Comparison of ENCODE assay signal across 7 cellular contexts in the genomic region with DNA sequence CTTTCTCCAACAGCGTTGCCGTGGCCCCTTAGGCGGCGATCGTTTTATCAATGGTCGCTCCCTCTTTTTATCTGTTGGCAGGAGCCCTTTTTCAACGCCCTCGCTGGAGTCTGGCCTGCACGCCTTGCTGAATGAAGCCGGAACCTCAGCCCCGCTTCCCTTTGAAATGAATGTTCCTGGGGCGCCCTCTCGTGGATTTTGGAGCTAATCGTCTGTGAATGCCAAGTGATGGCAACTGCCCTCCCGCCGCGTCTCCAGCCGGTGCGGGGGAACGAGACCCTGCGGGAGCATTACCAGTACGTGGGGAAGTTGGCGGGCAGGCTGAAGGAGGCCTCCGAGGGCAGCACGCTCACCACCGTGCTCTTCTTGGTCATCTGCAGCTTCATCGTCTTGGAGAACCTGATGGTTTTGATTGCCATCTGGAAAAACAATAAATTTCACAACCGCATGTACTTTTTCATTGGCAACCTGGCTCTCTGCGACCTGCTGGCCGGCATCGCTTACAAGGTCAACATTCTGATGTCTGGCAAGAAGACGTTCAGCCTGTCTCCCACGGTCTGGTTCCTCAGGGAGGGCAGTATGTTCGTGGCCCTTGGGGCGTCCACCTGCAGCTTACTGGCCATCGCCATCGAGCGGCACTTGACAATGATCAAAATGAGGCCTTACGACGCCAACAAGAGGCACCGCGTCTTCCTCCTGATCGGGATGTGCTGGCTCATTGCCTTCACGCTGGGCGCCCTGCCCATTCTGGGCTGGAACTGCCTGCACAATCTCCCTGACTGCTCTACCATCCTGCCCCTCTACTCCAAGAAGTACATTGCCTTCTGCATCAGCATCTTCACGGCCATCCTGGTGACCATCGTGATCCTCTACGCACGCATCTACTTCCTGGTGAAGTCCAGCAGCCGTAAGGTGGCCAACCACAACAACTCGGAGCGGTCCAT. TPM values are rescaled to one million over a fixed set of nuclear protein-coding genes. Genes with fewer than 3 reads are reported as not detected.
A peak's percentile ranks its signal among the peaks of the same experiment; 100 is the strongest.
DNase-seq lines count a peak whose midpoint lies in the region; ATAC-seq and TF ChIP-seq lines count a peak whose summit lies in the region.

No MANE protein-coding gene starts in this region.

- CTCF ChIA-PET in naive thymus-derived CD4-positive, alpha-beta T cell (lab: Charles Lee), result interaction anchor here (0.6 to 1.5 kb wide), 10 partner anchors 23 to 410 kb away, joined by 3 to 9 read pairs (median 4); no protein-coding TSS in a partner anchor

- POLR2A ChIA-PET in naive thymus-derived CD4-positive, alpha-beta T cell (lab: Charles Lee), result no interaction called here

- no peaks in the 10 kb centered on the region for H3K4me1 ChIP-seq in OCI-LY3 (ENCODE audit: low read length)
- H3K4me1 ChIP-seq in esophagus squamous epithelium, result peaks cover 14 to 52% (median 16%) of the 10 kb centered on the region in 3 donors
- no peaks in the 10 kb centered on the region for H3K4me1 ChIP-seq in naive thymus-derived CD4-positive, alpha-beta T cell (ENCODE audit: control insufficient read depth in 2 of 2, insufficient read depth in 2 of 2, low read length in 2 of 2)

- H3K36me3 ChIP-seq in OCI-LY3 (replicated peaks; ENCODE audit: low read depth, low read length) (no peaks in the 10 kb centered on the region), esophagus squamous epithelium (no peaks in the 10 kb centered on the region)
- H3K36me3 ChIP-seq in naive thymus-derived CD4-positive, alpha-beta T cell (ENCODE audit: control insufficient read depth in 2 of 3, insufficient read depth in 3 of 3, low read length in 3 of 3), result no peaks in the 10 kb centered on the region

- peaks cover 6 to 44% (median 25%) of the 10 kb centered on the region in 5 donors for H3K27me3 Mint-ChIP-seq in naive thymus-derived CD4-positive, alpha-beta T cell

- H4K20me1 ChIP-seq in OCI-LY3 (ENCODE audit: insufficient read depth, low read length), result no peaks in the 10 kb centered on the region

- DNase-seq in HS-27A (ENCODE audit: low read depth), result peak; percentile 22
- DNase-seq in activated T-cell treated with anti-CD3 and anti-CD28 coated beads for 48 hours (ENCODE audit: low read depth), result peak; percentile 75
- no peak for DNase-seq in esophagus squamous epithelium (lab: John Stamatoyannopoulos, UW)
- peak; percentile 55 to 79 (median 72) for DNase-seq in naive thymus-derived CD4-positive, alpha-beta T cell
- peak; percentile 42 to 85 for DNase-seq in stimulated activated effector memory CD8-positive, alpha-beta T cell treated with anti-CD3 and anti-CD28 coated beads, Interleukin-12 subunit alpha, Interleukin-12 subunit beta, amount 100 ng/mL, for 72 hours (ENCODE audit: low spot score in 2 of 2)

- H3K4me3 ChIP-seq in GM12875 (ENCODE audit: low read depth, low read length) (no peak overlapping the region), OCI-LY3 (ENCODE audit: low read length) (no peak overlapping the region), esophagus squamous epithelium (peak overlapping the region in 1 of 4 donors; percentile 49)
- H3K4me3 ChIP-seq in naive thymus-derived CD4-positive, alpha-beta T cell (ENCODE audit: low read length), result no peak overlapping the region

- peak overlapping the region; percentile 38 for H3K4me2 ChIP-seq in OCI-LY3 (ENCODE audit: low read length)

- H3K27ac Mint-ChIP-seq in naive thymus-derived CD4-positive, alpha-beta T cell, result no peak overlapping the region
- H3K27ac Mint-ChIP-seq in stimulated activated effector memory CD8-positive, alpha-beta T cell treated with anti-CD3 and anti-CD28 coated beads, Interleukin-12 subunit alpha, Interleukin-12 subunit beta, amount 100 ng/mL, for 72 hours, result no peak overlapping the region

- H3K9ac ChIP-seq in OCI-LY3 (ENCODE audit: low read length), result no peak overlapping the region

- peak; percentile 78 for ATAC-seq in naive thymus-derived CD4-positive, alpha-beta T cell
- ATAC-seq in stimulated activated effector memory CD8-positive, alpha-beta T cell treated with anti-CD3 and anti-CD28 coated beads, Interleukin-12 subunit alpha, Interleukin-12 subunit beta, amount 100 ng/mL, for 72 hours, result peak; percentile 55

- TF ChIP-seq CTCF in GM12875 (IDR thresholded peaks at IDR 0.05; ENCODE audit: borderline replicate concordance, insufficient read depth, low read depth, low read length) (peak; percentile 61; the same call in 1 of the 2 replicates), OCI-LY3 (IDR thresholded peaks at IDR 0.05; ENCODE audit: low read depth, low read length) (peak; percentile 82), esophagus squamous epithelium (IDR thresholded peaks at IDR 0.05) (peak; percentile 65 to 85 (median 75))

- WGBS in esophagus squamous epithelium, 2 donors, result 29 to 46% methylated on average over 20 to 30 of the region's 52 CpGs

- H3K27me3 ChIP-seq in OCI-LY3 (ENCODE audit: low read depth, low read length) (peaks cover 25% of the 10 kb centered on the region), esophagus squamous epithelium (peaks cover 0 to 11% (median 0%) of the 10 kb centered on the region in 4 donors)
- H3K27me3 ChIP-seq in naive thymus-derived CD4-positive, alpha-beta T cell (ENCODE audit: control insufficient read depth in 2 of 2, insufficient read depth in 2 of 2, low read length in 2 of 2), result no peaks in the 10 kb centered on the region

- H3K36me3 Mint-ChIP-seq in naive thymus-derived CD4-positive, alpha-beta T cell, result no peaks in the 10 kb centered on the region
- H3K36me3 Mint-ChIP-seq in stimulated activated effector memory CD8-positive, alpha-beta T cell treated with anti-CD3 and anti-CD28 coated beads, Interleukin-12 subunit alpha, Interleukin-12 subunit beta, amount 100 ng/mL, for 72 hours, result no peaks in the 10 kb centered on the region

- peak overlapping the region in 2 of 10 donors; percentile 14 to 40 for H3K4me3 Mint-ChIP-seq in naive thymus-derived CD4-positive, alpha-beta T cell
- H3K4me3 Mint-ChIP-seq in stimulated activated effector memory CD8-positive, alpha-beta T cell treated with anti-CD3 and anti-CD28 coated beads, Interleukin-12 subunit alpha, Interleukin-12 subunit beta, amount 100 ng/mL, for 72 hours, result no peak overlapping the region

- peaks cover 4 to 12% (median 6%) of the 10 kb centered on the region in 7 donors for H3K4me1 Mint-ChIP-seq in naive thymus-derived CD4-positive, alpha-beta T cell
- H3K4me1 Mint-ChIP-seq in stimulated activated effector memory CD8-positive, alpha-beta T cell treated with anti-CD3 and anti-CD28 coated beads, Interleukin-12 subunit alpha, Interleukin-12 subunit beta, amount 100 ng/mL, for 72 hours, result peaks cover 7% of the 10 kb centered on the region

- H3K79me2 ChIP-seq in OCI-LY3 (ENCODE audit: low read length), result no peaks in the 10 kb centered on the region

- H3K9me3 ChIP-seq in OCI-LY3 (ENCODE audit: insufficient read depth, low read length) (no peaks in the 10 kb centered on the region), esophagus squamous epithelium (no peaks in the 10 kb centered on the region)
- no peaks in the 10 kb centered on the region for H3K9me3 ChIP-seq in naive thymus-derived CD4-positive, alpha-beta T cell (ENCODE audit: control insufficient read depth in 2 of 3, low read length in 3 of 3)

- no peak for TF ChIP-seq POLR2A in esophagus squamous epithelium (IDR thresholded peaks at IDR 0.05)

- no peak overlapping the region for H3K27ac ChIP-seq in OCI-LY3 (ENCODE audit: low read length)
- peak overlapping the region; percentile 3 to 72 (median 56) for H3K27ac ChIP-seq in esophagus squamous epithelium
- no peak overlapping the region for H3K27ac ChIP-seq in naive thymus-derived CD4-positive, alpha-beta T cell (ENCODE audit: low read depth, low read length)

- no peaks in the 10 kb centered on the region for H3K9me3 Mint-ChIP-seq in naive thymus-derived CD4-positive, alpha-beta T cell
- no peaks in the 10 kb centered on the region for H3K9me3 Mint-ChIP-seq in stimulated activated effector memory CD8-positive, alpha-beta T cell treated with anti-CD3 and anti-CD28 coated beads, Interleukin-12 subunit alpha, Interleukin-12 subunit beta, amount 100 ng/mL, for 72 hours

- intact Hi-C loops in esophagus squamous epithelium (cut with DNase I), result loop anchor here (5.0 to 10.0 kb wide), 2 partner anchors 274 to 409 kb away; no protein-coding TSS in a partner anchor
- intact Hi-C loops in naive thymus-derived CD4-positive, alpha-beta T cell (cut with micrococcal nuclease), result loop anchor here (1.0 to 10.0 kb wide), 7 partner anchors 190 to 828 kb away; no protein-coding TSS in a partner anchor

- no peak overlapping the region for H2AFZ ChIP-seq in OCI-LY3 (ENCODE audit: low read depth, low read length)

RNA-seq across cellular contexts. Expression of a gene that starts 10.0 kb away (rescaled TPM):
- 10 to 100 TPM in 1 of 4 donors, 1 to 10 TPM in 3; 1.3 to 14.3 (median 6.8) TPM for total RNA-seq in esophagus squamous epithelium
- 10 to 100 TPM in 1 of 5 experiments, under 1 TPM in 2, not detected in 2; 0.19 to 26.0 (median 0.22) TPM for total RNA-seq in naive thymus-derived CD4-positive, alpha-beta T cell
- not detected for polyA plus RNA-seq in naive thymus-derived CD4-positive, alpha-beta T cell

Comparison
In these comparisons a context has a peak if more than half of its experiments do, and no peak if none do; other contexts are left out.
1. H3K27ac ChIP-seq: peak in esophagus squamous epithelium (4 of 4); none in OCI-LY3 (single experiment) and naive thymus-derived CD4-positive, alpha-beta T cell (single experiment).
2. Peak in every context shown above with its lines, with median percentiles within 50 percentile points of each other: CTCF ChIP-seq.